10 cellular contexts compared by ENCODE assay signal in the genomic region with DNA sequence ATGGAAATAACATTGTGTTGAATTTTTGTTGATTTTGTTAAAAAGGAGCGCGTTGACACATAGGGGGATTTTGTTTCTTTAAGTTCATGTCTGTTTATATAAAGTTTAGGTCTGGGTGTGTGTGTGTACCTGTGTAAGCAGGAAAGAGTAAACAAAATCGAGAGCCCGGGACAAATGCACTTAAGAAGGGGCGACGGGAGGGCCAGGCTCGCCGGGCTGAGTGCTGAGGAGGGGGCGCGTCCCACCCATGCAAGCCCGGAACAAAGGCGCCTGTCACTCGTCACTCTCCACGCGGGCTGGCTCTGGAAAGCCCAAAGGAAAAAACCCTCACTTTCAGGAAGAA. TPM values are rescaled to one million over a fixed set of nuclear protein-coding genes. Genes with fewer than 3 reads are reported as not detected.
DNase-seq lines count a peak whose midpoint lies in the region; ATAC-seq and TF ChIP-seq lines count a peak whose summit lies in the region.
"Had no signal": no experiment of that assay in that cellular context is flagged by ENCODE, and none has a peak within 500 bp of the region (broad histone marks: within the 10 kb centered on the region; RNA-seq: fewer than 3 reads in every experiment).

No MANE protein-coding gene starts in this region.

- no peaks in the 10 kb centered on the region for H3K36me3 ChIP-seq in heart left ventricle
- H3K36me3 ChIP-seq in mammary epithelial cell (ENCODE audit: insufficient read depth, low read length) = no peaks in the 10 kb centered on the region
- H3K36me3 ChIP-seq in mesodermal cell (ENCODE audit: control insufficient read depth, insufficient read depth, low read length) = no peaks in the 10 kb centered on the region
- H3K36me3 ChIP-seq in urinary bladder (ENCODE audit: insufficient read depth) = no peaks in the 10 kb centered on the region
- H3K36me3 ChIP-seq: pancreas, SJSA1 had no signal

- WGBS in heart left ventricle, 4 donors = 8 to 11% (median 10%) methylated on average over 15 of the region's 15 CpGs
- 20% methylated on average over 15 of the region's 15 CpGs for WGBS in mammary epithelial cell (ENCODE audit: low coverage, missing lambda C conversion rate)
- WGBS in mesodermal cell (ENCODE audit: insufficient coverage in 2 of 2), 2 experiments = 9 to 10% methylated on average over 4 to 9 of the region's 15 CpGs
- WGBS in urinary bladder = 7% methylated on average over 15 of the region's 15 CpGs

- DNase-seq in heart left ventricle (no peak), Right ventricle myocardium inferior (ENCODE audit: missing footprints) (no peak), mammary epithelial cell (no peak), 8988T (no peak)
- DNase-seq in stimulated activated CD4-positive, alpha-beta T cell treated with anti-CD3 and anti-CD28 coated beads, Interleukin-4, amount 100 ng/mL, for 24 hours = no peak

- no TSS peak for BruUV-seq in mammary epithelial cell (replicated peaks; lab: Mats Ljungman, UMichigan)

- H3K9me3 ChIP-seq in heart left ventricle (no peaks in the 10 kb centered on the region), mammary epithelial cell (replicated peaks; ENCODE audit: insufficient read depth, low read length) (no peaks in the 10 kb centered on the region), mesodermal cell (ENCODE audit: control insufficient read depth, low read length) (no peaks in the 10 kb centered on the region)
- H3K9me3 ChIP-seq: pancreas, SJSA1 had no signal

- in situ Hi-C loops in mammary epithelial cell (cut with MboI; ENCODE audit: low sequenced_read_pairs in 2 of 2) = no loop called here

- H3K9ac ChIP-seq in mammary epithelial cell (ENCODE audit: insufficient read depth, low read length) = no peak overlapping the region

- H3K27ac ChIP-seq in heart left ventricle (peak overlapping the region in 1 of 12 donors; percentile 39), mammary epithelial cell (ENCODE audit: insufficient read depth, low read depth, low read length) (no peak overlapping the region), mesodermal cell (ENCODE audit: low read depth, low read length, severe bottlenecking) (no peak overlapping the region), urinary bladder (ENCODE audit: low read depth) (no peak overlapping the region)
- H3K27ac ChIP-seq: pancreas, SJSA1 had no signal

- H2AFZ ChIP-seq in mammary epithelial cell (ENCODE audit: low read depth, low read length) = peak overlapping the region; percentile 60

- ATAC-seq in heart left ventricle (no peak), Right ventricle myocardium inferior (no peak), GM21737 (IDR thresholded peaks at IDR 0.05; ENCODE audit: unreplicated experiment) (no peak)

- TF ChIP-seq POLR2A in heart left ventricle (IDR thresholded peaks at IDR 0.05) = no peak

- intact Hi-C loops in heart left ventricle (cut with DNase I) = no loop called here
- intact Hi-C loops in Right ventricle myocardium inferior (cut with DNase I) = no loop called here
- intact Hi-C loops in mammary epithelial cell (cut with micrococcal nuclease) = no loop called here

- CTCF ChIA-PET in mammary epithelial cell (lab: Charles Lee; ENCODE audit: low non-redundant PET) = no interaction called here

- H3K4me2 ChIP-seq in mammary epithelial cell (ENCODE audit: insufficient read depth, low read depth, low read length) = peak overlapping the region; percentile 78

- no peak for TF ChIP-seq CTCF in heart left ventricle (IDR thresholded peaks at IDR 0.05)
- TF ChIP-seq CTCF in mammary epithelial cell (conservative IDR thresholded peaks at IDR 0.05 in 1 of 2, IDR thresholded peaks at IDR 0.05 in 1 of 2; ENCODE audit: extremely low read depth in 1 of 2, insufficient read depth in 1 of 2, low read depth in 1 of 2, low read length in 2 of 2) = no peak

- H3K79me2 ChIP-seq in mammary epithelial cell (ENCODE audit: insufficient read depth, low read length) = no peaks in the 10 kb centered on the region

- H3K27me3 ChIP-seq in heart left ventricle (peaks cover 0 to 62% (median 24%) of the 10 kb centered on the region in 9 donors), mammary epithelial cell (ENCODE audit: insufficient read depth, low read length) (peaks cover 3% of the 10 kb centered on the region)

- dilution Hi-C loops in mammary epithelial cell (cut with HindIII; ENCODE audit: low sequenced_read_pairs) = loop anchor here (5.0 to 10.0 kb wide), 4 partner anchors 58 to 308 kb away; no protein-coding TSS in a partner anchor

- peaks cover 0 to 22% (median 4%) of the 10 kb centered on the region in 12 donors for H3K4me1 ChIP-seq in heart left ventricle
- peaks cover 9% of the 10 kb centered on the region for H3K4me1 ChIP-seq in mammary epithelial cell (ENCODE audit: insufficient read depth, low read length)
- H3K4me1 ChIP-seq in mesodermal cell (ENCODE audit: control insufficient read depth, insufficient read depth, low read length, poor library complexity, severe bottlenecking) = no peaks in the 10 kb centered on the region
- H3K4me1 ChIP-seq in urinary bladder (ENCODE audit: insufficient read depth) = no peaks in the 10 kb centered on the region

- H3K4me3 ChIP-seq in heart left ventricle = peak overlapping the region; percentile 23 to 60 (median 50)
- H3K4me3 ChIP-seq in mammary epithelial cell (replicated peaks in 1 of 3; ENCODE audit: insufficient read depth in 1 of 3, low read depth in 2 of 3, low read length in 3 of 3) = peak overlapping the region; percentile 0 to 35 (median 34)
- H3K4me3 ChIP-seq in mesodermal cell (ENCODE audit: extremely low read depth, insufficient read depth, low read length, poor library complexity, severe bottlenecking) = peak overlapping the region; percentile 46
- peak overlapping the region; percentile 21 for H3K4me3 ChIP-seq in urinary bladder (ENCODE audit: low read depth, low read length)
- H3K4me3 ChIP-seq: SJSA1 had no signal

- H4K20me1 ChIP-seq in mammary epithelial cell (ENCODE audit: insufficient read depth, low read length) = no peaks in the 10 kb centered on the region

RNA-seq across cellular contexts. Expression of gene TRIM17, which starts 28.8 kb away (rescaled TPM):
- total RNA-seq in heart left ventricle = 1 to 10 TPM in 1 of 9 donors, under 1 TPM in 5, not detected in 3; 0.27 to 1.7 (median 0.57) TPM
- under 1 TPM; 0.08 to 0.11 TPM for polyA plus RNA-seq in heart left ventricle
- 0.38 TPM for total RNA-seq in Right ventricle myocardium inferior
- total RNA-seq in mammary epithelial cell = 1 to 10 TPM; 1.9 to 6.7 TPM
- polyA plus RNA-seq in mammary epithelial cell = 0.27 TPM
- polyA minus RNA-seq in mammary epithelial cell = not detected
- 3.3 TPM for polyA plus RNA-seq in mesodermal cell (2013, experiment 1 of 2)
- 3.7 TPM for polyA plus RNA-seq in mesodermal cell (2013, experiment 2 of 2)
- 1.9 TPM for total RNA-seq in urinary bladder
- 0.57 TPM for polyA plus RNA-seq in urinary bladder
- total RNA-seq: SJSA1 had no signal

RNA-seq across cellular contexts. Expression of gene TRIM11, which starts 38.9 kb away (rescaled TPM):
- total RNA-seq in heart left ventricle (10 to 100 TPM in 4 of 9 donors, 1 to 10 TPM in 5; 6.7 to 13.8 (median 8.4) TPM), Right ventricle myocardium inferior (7.7 TPM), mammary epithelial cell (10 to 100 TPM; 29.8 to 39.6 TPM), urinary bladder (10.4 TPM)
- polyA plus RNA-seq in heart left ventricle (1 to 10 TPM; 4.7 to 9.8 TPM), mammary epithelial cell (17.3 TPM), urinary bladder (15.2 TPM)
- polyA minus RNA-seq in mammary epithelial cell = 34.0 TPM
- polyA plus RNA-seq in mesodermal cell (2013, experiment 1 of 2) = 19.8 TPM
- 16.2 TPM for polyA plus RNA-seq in mesodermal cell (2013, experiment 2 of 2)

RNA-seq across cellular contexts. Expression of gene RNF187, which starts 41.7 kb away (rescaled TPM):
- total RNA-seq in heart left ventricle (10 to 100 TPM; 37.2 to 96.3 (median 76.6) TPM), Right ventricle myocardium inferior (85.4 TPM), mammary epithelial cell (100 to 1,000 TPM in 1 of 2 donors, 10 to 100 TPM in 1; 86.5 to 136 TPM), urinary bladder (31.7 TPM)
- polyA plus RNA-seq in heart left ventricle (10 to 100 TPM; 26.1 to 48.9 TPM), mammary epithelial cell (89.0 TPM), urinary bladder (44.2 TPM)
- polyA minus RNA-seq in mammary epithelial cell = 113 TPM
- polyA plus RNA-seq in mesodermal cell (2013, experiment 1 of 2) = 56.2 TPM
- polyA plus RNA-seq in mesodermal cell (2013, experiment 2 of 2) = 45.3 TPM
